Comparison of ENCODE assay signal across 22 cellular contexts in genomic region chr6:154440422-154441043, GRCh38.
DNase-seq lines count a peak whose midpoint lies in the region; ATAC-seq and TF ChIP-seq lines count a peak whose summit lies in the region.
"Had no signal": no experiment of that assay in that cellular context is flagged by ENCODE, and none has a peak within 500 bp of the region (broad histone marks: within the 10 kb centered on the region; RNA-seq: fewer than 3 reads in every experiment).

No MANE protein-coding gene starts in this region.

- peaks cover 46% of the 10 kb centered on the region for H3K4me1 Mint-ChIP-seq in nephron
- H3K4me1 Mint-ChIP-seq: CD4-positive, alpha-beta memory T cell had no signal

- H3K27ac ChIP-seq in colonic mucosa: no peak overlapping the region
- H3K27ac ChIP-seq: BLaER1, HL-60, KMS-11, SJSA1 had no signal

- no peak overlapping the region for H3K4me3 ChIP-seq in colonic mucosa
- H3K4me3 ChIP-seq: BLaER1, SJSA1 had no signal

- no peaks in the 10 kb centered on the region for H3K27me3 Mint-ChIP-seq in nephron (ENCODE audit: low read depth)

- TF ChIP-seq CTCF in nephron (IDR thresholded peaks at IDR 0.05; ENCODE audit: unreplicated experiment in 3 of 3) (no peak), colonic mucosa (IDR thresholded peaks at IDR 0.05) (no peak)

- H3K27me3 ChIP-seq in colonic mucosa: no peaks in the 10 kb centered on the region
- H3K27me3 ChIP-seq: BLaER1, SJSA1 had no signal

- intact Hi-C loops in left colon (cut with DNase I, micrococcal nuclease) (no loop called here), colonic mucosa (cut with DNase I) (no loop called here)

- peak overlapping the region; percentile 60 to 95 (median 85) for H3K27ac Mint-ChIP-seq in nephron
- H3K27ac Mint-ChIP-seq: CD4-positive, alpha-beta memory T cell had no signal

- ATAC-seq in GM18861 (IDR thresholded peaks at IDR 0.05; ENCODE audit: unreplicated experiment) (peak; percentile 41), left colon (peak; percentile 43), GM21717 (IDR thresholded peaks at IDR 0.05; ENCODE audit: unreplicated experiment) (no peak), GM21528 (IDR thresholded peaks at IDR 0.05; ENCODE audit: low FRiP score, unreplicated experiment) (no peak)
- ATAC-seq: Right ventricle myocardium inferior had no signal

- no peaks in the 10 kb centered on the region for H3K36me3 ChIP-seq in colonic mucosa

- no peak overlapping the region for H3K9ac ChIP-seq in colonic mucosa (ENCODE audit: low read depth in 2 of 2, low read length in 2 of 2)
- H3K9ac ChIP-seq: BLaER1, KMS-11 had no signal

- no peaks in the 10 kb centered on the region for H3K9me3 Mint-ChIP-seq in nephron
- H3K9me3 Mint-ChIP-seq: CD4-positive, alpha-beta memory T cell had no signal

- no peaks in the 10 kb centered on the region for H3K4me1 ChIP-seq in colonic mucosa
- H3K4me1 ChIP-seq: BLaER1 had no signal

- DNase-seq in M059J (ENCODE audit: low read depth): peak; percentile 36
- DNase-seq in left colon: no peak
- no peak for DNase-seq in NOMO-1 treated with DMSO at 0.1 percent for 48 hours (lab: John Stamatoyannopoulos, UW; ENCODE audit: unreplicated experiment)
- DNase-seq in colonic mucosa: no peak
- DNase-seq: CD4-positive, alpha-beta memory T cell; GOT3; MV-4-11; NCI-H1105 treated with DMSO at 0.1 percent for 48 hours; NCI-H2029 treated with DMSO at 0.1 percent for 48 hours; NCI-H345; NCI-H524; NCI-H774; OCI-M1 had no signal

- H3K9me3 ChIP-seq in colonic mucosa: no peaks in the 10 kb centered on the region
- H3K9me3 ChIP-seq: BLaER1, SJSA1 had no signal

- peaks cover 80% of the 10 kb centered on the region for H3K36me3 Mint-ChIP-seq in nephron (ENCODE audit: low read depth)
- H3K36me3 Mint-ChIP-seq: CD4-positive, alpha-beta memory T cell had no signal

- peak overlapping the region in 2 of 3 experiments; percentile 15 to 38 for H3K4me3 Mint-ChIP-seq in nephron
- H3K4me3 Mint-ChIP-seq: CD4-positive, alpha-beta memory T cell had no signal

Comparison
In these comparisons a context has a peak if more than half of its experiments do, and no peak if none do; other contexts are left out.
1. ATAC-seq: peak in GM18861 (single experiment) and left colon (single experiment); none in GM21717 (single experiment) and GM21528 (single experiment).